Comparison of ENCODE assay signal across 22 cellular contexts in the genomic region with DNA sequence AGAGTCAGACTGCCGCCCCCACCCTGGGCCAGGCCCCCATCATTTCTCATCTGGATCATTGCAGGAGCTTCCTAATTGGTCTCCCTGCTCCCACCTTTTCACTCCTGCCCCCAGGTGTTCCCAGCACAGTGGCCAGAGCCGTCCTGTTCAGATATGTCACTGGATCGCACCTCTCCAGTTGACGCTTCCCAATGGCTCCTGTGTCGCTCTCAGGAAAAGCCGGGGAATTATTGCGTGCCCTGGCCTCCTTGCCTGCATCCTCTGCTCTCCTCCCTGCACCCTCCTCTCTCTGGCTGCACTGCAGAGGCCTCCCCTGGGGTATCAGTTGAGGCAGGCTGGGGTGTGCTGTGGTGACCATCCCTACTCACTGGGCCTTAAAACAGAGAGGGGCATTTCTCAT. TPM values are rescaled to one million over a fixed set of nuclear protein-coding genes. Genes with fewer than 3 reads are reported as not detected.
DNase-seq lines count a peak whose midpoint lies in the region; ATAC-seq and TF ChIP-seq lines count a peak whose summit lies in the region.
"Had no signal": no experiment of that assay in that cellular context is flagged by ENCODE, and none has a peak within 500 bp of the region (broad histone marks: within the 10 kb centered on the region; RNA-seq: fewer than 3 reads in every experiment).

No MANE protein-coding gene starts in this region.

- WGBS in hepatocyte (ENCODE audit: low lambda C conversion rate, missing lambda C conversion rate), result 86% methylated on average over 7 of the region's 7 CpGs

- no peaks in the 10 kb centered on the region for H3K79me2 ChIP-seq in hepatocyte

- H3K4me2 ChIP-seq in hepatocyte, result peak overlapping the region; percentile 25

- peak overlapping the region in 1 of 2 donors; percentile 23 for H3K4me3 Mint-ChIP-seq in activated T-cell treated with anti-CD3 and anti-CD28 coated beads, Interleukin-2, amount 50 U/mL, for 72 hours
- no peak overlapping the region for H3K4me3 Mint-ChIP-seq in activated T-helper 1 cell treated with anti-CD3 and anti-CD28 coated beads, Interleukin-12 subunit alpha, Interleukin-12 subunit beta, Interleukin-2, Interleukin-4 antibody, amounts not matched to agents 30 ng/mL and 10 ng/mL and 1 ng/mL, durations not matched to agents 14 hours and 24 hours and 36 hours
- peak overlapping the region; percentile 85 to 86 for H3K4me3 Mint-ChIP-seq in stimulated activated naive B cell treated with anti-CD40 and anti-IgM and Interleukin-4, amounts not matched to agents 10 μg/mL and 1 μg/mL and 100 μg/mL, for 72 hours
- no peak overlapping the region for H3K4me3 Mint-ChIP-seq in immature natural killer cell

- H3K4me1 ChIP-seq in hepatocyte (ENCODE audit: insufficient read depth), result peaks cover 50% of the 10 kb centered on the region
- H3K4me1 ChIP-seq: breast epithelium had no signal

- H3K27ac Mint-ChIP-seq in activated T-cell treated with anti-CD3 and anti-CD28 coated beads, Interleukin-2, amount 50 U/mL, for 72 hours, result peak overlapping the region; percentile 25
- peak overlapping the region; percentile 92 for H3K27ac Mint-ChIP-seq in activated T-helper 1 cell treated with anti-CD3 and anti-CD28 coated beads, Interleukin-12 subunit alpha, Interleukin-12 subunit beta, Interleukin-2, Interleukin-4 antibody, amounts not matched to agents 30 ng/mL and 10 ng/mL and 1 ng/mL, durations not matched to agents 14 hours and 24 hours and 36 hours
- H3K27ac Mint-ChIP-seq in stimulated activated naive B cell treated with anti-CD40 and anti-IgM and Interleukin-4, amounts not matched to agents 10 μg/mL and 1 μg/mL and 100 μg/mL, for 72 hours, result peak overlapping the region; percentile 98
- H3K27ac Mint-ChIP-seq in immature natural killer cell, result no peak overlapping the region

- no peaks in the 10 kb centered on the region for H4K20me1 ChIP-seq in hepatocyte (ENCODE audit: insufficient read depth, poor library complexity, severe bottlenecking)

- no peaks in the 10 kb centered on the region for H3K36me3 Mint-ChIP-seq in activated T-cell treated with anti-CD3 and anti-CD28 coated beads, Interleukin-2, amount 50 U/mL, for 72 hours (ENCODE audit: insufficient read depth in 2 of 2)
- peaks cover 11% of the 10 kb centered on the region for H3K36me3 Mint-ChIP-seq in activated T-helper 1 cell treated with anti-CD3 and anti-CD28 coated beads, Interleukin-12 subunit alpha, Interleukin-12 subunit beta, Interleukin-2, Interleukin-4 antibody, amounts not matched to agents 30 ng/mL and 10 ng/mL and 1 ng/mL, durations not matched to agents 14 hours and 24 hours and 36 hours (ENCODE audit: low read depth)
- H3K36me3 Mint-ChIP-seq in stimulated activated naive B cell treated with anti-CD40 and anti-IgM and Interleukin-4, amounts not matched to agents 10 μg/mL and 1 μg/mL and 100 μg/mL, for 72 hours, result peaks cover 7 to 53% of the 10 kb centered on the region in 2 donors
- H3K36me3 Mint-ChIP-seq in immature natural killer cell, result no peaks in the 10 kb centered on the region

- H3K27me3 Mint-ChIP-seq in activated T-cell treated with anti-CD3 and anti-CD28 coated beads, Interleukin-2, amount 50 U/mL, for 72 hours (ENCODE audit: low read depth), result no peaks in the 10 kb centered on the region
- H3K27me3 Mint-ChIP-seq in activated T-helper 1 cell treated with anti-CD3 and anti-CD28 coated beads, Interleukin-12 subunit alpha, Interleukin-12 subunit beta, Interleukin-2, Interleukin-4 antibody, amounts not matched to agents 30 ng/mL and 10 ng/mL and 1 ng/mL, durations not matched to agents 14 hours and 24 hours and 36 hours (ENCODE audit: insufficient read depth), result no peaks in the 10 kb centered on the region
- H3K27me3 Mint-ChIP-seq in stimulated activated naive B cell treated with anti-CD40 and anti-IgM and Interleukin-4, amounts not matched to agents 10 μg/mL and 1 μg/mL and 100 μg/mL, for 72 hours, result no peaks in the 10 kb centered on the region
- H3K27me3 Mint-ChIP-seq in immature natural killer cell (ENCODE audit: low read depth in 3 of 3), result peaks cover 0 to 4% (median 3%) of the 10 kb centered on the region in 3 donors

- in situ Hi-C loops in G401 (cut with HindIII; ENCODE audit: low sequenced_read_pairs), result no loop called here

- no peak for TF ChIP-seq CTCF in hepatocyte (IDR thresholded peaks at IDR 0.05; ENCODE audit: poor library complexity)

- DNase-seq in activated T-cell treated with anti-CD3 and anti-CD28 coated beads, Interleukin-2, amount 50 U/mL, for 72 hours, result no peak
- DNase-seq in activated T-cell treated with anti-CD3 and anti-CD28 coated beads for 4 hours (no peak), hepatocyte (ENCODE audit: low spot score) (no peak), G401 (ENCODE audit: low spot score) (no peak), immature natural killer cell (no peak)
- no peak for DNase-seq in activated T-helper 1 cell treated with anti-CD3 and anti-CD28 coated beads, Interleukin-12 subunit alpha, Interleukin-12 subunit beta, Interleukin-2, Interleukin-4 antibody, amounts not matched to agents 30 ng/mL and 10 ng/mL and 1 ng/mL, durations not matched to agents 14 hours and 24 hours and 36 hours (ENCODE audit: low spot score)
- no peak for DNase-seq in stimulated activated naive B cell treated with anti-CD40 and anti-IgM and Interleukin-4, amounts not matched to agents 10 μg/mL and 1 μg/mL and 100 μg/mL, for 72 hours
- DNase-seq: ACHN; activated CD4-positive, alpha-beta T cell treated with anti-CD3 and anti-CD28 coated beads, Interleukin-2, amount 50 U/mL, for 4 hours; KBM-7; NCI-H187 treated with DMSO at 0.1 percent for 48 hours; NCI-H226; NCI-H82; Right ventricle myocardium superior; stimulated activated CD4-positive, alpha-beta T cell treated with anti-CD3 and anti-CD28 coated beads, Interleukin-15, amount 100 ng/mL, for 24 hours had no signal

- no peaks in the 10 kb centered on the region for H3K36me3 ChIP-seq in hepatocyte (replicated peaks; ENCODE audit: insufficient read depth, low read depth)
- H3K36me3 ChIP-seq: breast epithelium, thoracic aorta had no signal

- ATAC-seq in activated T-cell treated with anti-CD3 and anti-CD28 coated beads, Interleukin-2, amount 50 U/mL, for 72 hours (replicated peaks in 1 of 2), result no peak
- ATAC-seq in stimulated activated naive B cell treated with anti-CD40 and anti-IgM and Interleukin-4, amounts not matched to agents 10 μg/mL and 1 μg/mL and 100 μg/mL, for 72 hours (replicated peaks), result no peak
- no peak for ATAC-seq in HG03342 (IDR thresholded peaks at IDR 0.05; ENCODE audit: unreplicated experiment)
- ATAC-seq: left lobe of liver had no signal

- H2AFZ ChIP-seq in hepatocyte, result no peak overlapping the region

- no peaks in the 10 kb centered on the region for H3K9me2 ChIP-seq in hepatocyte (replicated peaks; ENCODE audit: insufficient read depth)

- H3K9me3 Mint-ChIP-seq in activated T-cell treated with anti-CD3 and anti-CD28 coated beads, Interleukin-2, amount 50 U/mL, for 72 hours, result no peaks in the 10 kb centered on the region
- no peaks in the 10 kb centered on the region for H3K9me3 Mint-ChIP-seq in activated T-helper 1 cell treated with anti-CD3 and anti-CD28 coated beads, Interleukin-12 subunit alpha, Interleukin-12 subunit beta, Interleukin-2, Interleukin-4 antibody, amounts not matched to agents 30 ng/mL and 10 ng/mL and 1 ng/mL, durations not matched to agents 14 hours and 24 hours and 36 hours
- peaks cover 0 to 1% of the 10 kb centered on the region in 2 donors for H3K9me3 Mint-ChIP-seq in stimulated activated naive B cell treated with anti-CD40 and anti-IgM and Interleukin-4, amounts not matched to agents 10 μg/mL and 1 μg/mL and 100 μg/mL, for 72 hours
- H3K9me3 Mint-ChIP-seq in immature natural killer cell, result no peaks in the 10 kb centered on the region

- peaks cover 90% of the 10 kb centered on the region for H3K4me1 Mint-ChIP-seq in activated T-cell treated with anti-CD3 and anti-CD28 coated beads, Interleukin-2, amount 50 U/mL, for 72 hours (ENCODE audit: low read depth)
- peaks cover 87% of the 10 kb centered on the region for H3K4me1 Mint-ChIP-seq in activated T-helper 1 cell treated with anti-CD3 and anti-CD28 coated beads, Interleukin-12 subunit alpha, Interleukin-12 subunit beta, Interleukin-2, Interleukin-4 antibody, amounts not matched to agents 30 ng/mL and 10 ng/mL and 1 ng/mL, durations not matched to agents 14 hours and 24 hours and 36 hours (ENCODE audit: low read depth)
- peaks cover 92 to 100% of the 10 kb centered on the region in 2 donors for H3K4me1 Mint-ChIP-seq in stimulated activated naive B cell treated with anti-CD40 and anti-IgM and Interleukin-4, amounts not matched to agents 10 μg/mL and 1 μg/mL and 100 μg/mL, for 72 hours
- peaks cover 3% of the 10 kb centered on the region in 2 donors for H3K4me1 Mint-ChIP-seq in immature natural killer cell

- no peak overlapping the region for H3K27ac ChIP-seq in hepatocyte
- H3K27ac ChIP-seq: breast epithelium, C4-2B, coronary artery, thoracic aorta had no signal

- H3K9me3 ChIP-seq in hepatocyte (ENCODE audit: low read depth), result no peaks in the 10 kb centered on the region
- H3K9me3 ChIP-seq: breast epithelium, thoracic aorta had no signal

- intact Hi-C loops in activated T-helper 1 cell treated with anti-CD3 and anti-CD28 coated beads, Interleukin-12 subunit alpha, Interleukin-12 subunit beta, Interleukin-2, Interleukin-4 antibody, amounts not matched to agents 30 ng/mL and 10 ng/mL and 1 ng/mL, durations not matched to agents 14 hours and 24 hours and 36 hours (cut with micrococcal nuclease), result no loop called here

- no peak overlapping the region for H3K4me3 ChIP-seq in hepatocyte
- H3K4me3 ChIP-seq: breast epithelium, coronary artery, thoracic aorta had no signal

- no peaks in the 10 kb centered on the region for H3K27me3 ChIP-seq in hepatocyte
- H3K27me3 ChIP-seq: breast epithelium had no signal

RNA-seq across cellular contexts. Expression of gene CYP11A1, which starts 25.5 kb away (rescaled TPM):
- under 1 TPM; 0.21 to 0.26 TPM for total RNA-seq in activated T-cell treated with anti-CD3 and anti-CD28 coated beads, Interleukin-2, amount 50 U/mL, for 72 hours
- not detected in 2 replicates for total RNA-seq in activated T-helper 1 cell treated with anti-CD3 and anti-CD28 coated beads, Interleukin-12 subunit alpha, Interleukin-12 subunit beta, Interleukin-2, Interleukin-4 antibody, amounts not matched to agents 30 ng/mL and 10 ng/mL and 1 ng/mL, durations not matched to agents 14 hours and 24 hours and 36 hours
- total RNA-seq in hepatocyte, result 0.80 and 2.4 TPM in 2 replicates
- polyA plus RNA-seq in hepatocyte, result 1.5 and 2.6 TPM in 2 replicates
- not detected in 2 replicates for total RNA-seq in G401 (2014; rRNA removed; shearing (Covaris generic))
- polyA plus RNA-seq in immature natural killer cell, result not detected
- total RNA-seq: occipital lobe, thoracic aorta had no signal

RNA-seq across cellular contexts. Expression of gene SEMA7A, which starts 40.9 kb away (rescaled TPM):
- total RNA-seq in activated T-cell treated with anti-CD3 and anti-CD28 coated beads, Interleukin-2, amount 50 U/mL, for 72 hours, result 10 to 100 TPM; 46.7 to 57.1 TPM
- 102 TPM in 2 replicates for total RNA-seq in activated T-helper 1 cell treated with anti-CD3 and anti-CD28 coated beads, Interleukin-12 subunit alpha, Interleukin-12 subunit beta, Interleukin-2, Interleukin-4 antibody, amounts not matched to agents 30 ng/mL and 10 ng/mL and 1 ng/mL, durations not matched to agents 14 hours and 24 hours and 36 hours
- total RNA-seq in hepatocyte, result 9.5 and 12.0 TPM in 2 replicates
- polyA plus RNA-seq in hepatocyte (2.4 and 4.6 TPM in 2 replicates), immature natural killer cell (1 to 10 TPM in 1 of 3 donors, under 1 TPM in 1, not detected in 1; 0.90 to 3.7 TPM)
- total RNA-seq in G401 (2014; rRNA removed; shearing (Covaris generic)), result 8.5 and 14.3 TPM in 2 replicates

Comparison
In these comparisons a context has a peak if more than half of its experiments do, and no peak if none do; other contexts are left out.
1. H3K27ac Mint-ChIP-seq: peak in activated T-cell treated with anti-CD3 and anti-CD28 coated beads, Interleukin-2, amount 50 U/mL, for 72 hours (single experiment), activated T-helper 1 cell treated with anti-CD3 and anti-CD28 coated beads, Interleukin-12 subunit alpha, Interleukin-12 subunit beta, Interleukin-2, Interleukin-4 antibody, amounts not matched to agents 30 ng/mL and 10 ng/mL and 1 ng/mL, durations not matched to agents 14 hours and 24 hours and 36 hours (single experiment) and stimulated activated naive B cell treated with anti-CD40 and anti-IgM and Interleukin-4, amounts not matched to agents 10 μg/mL and 1 μg/mL and 100 μg/mL, for 72 hours (single experiment); none in immature natural killer cell (0 of 6).
2. H3K4me3 Mint-ChIP-seq: peak in stimulated activated naive B cell treated with anti-CD40 and anti-IgM and Interleukin-4, amounts not matched to agents 10 μg/mL and 1 μg/mL and 100 μg/mL, for 72 hours (2 of 2); none in activated T-helper 1 cell treated with anti-CD3 and anti-CD28 coated beads, Interleukin-12 subunit alpha, Interleukin-12 subunit beta, Interleukin-2, Interleukin-4 antibody, amounts not matched to agents 30 ng/mL and 10 ng/mL and 1 ng/mL, durations not matched to agents 14 hours and 24 hours and 36 hours (single experiment) and immature natural killer cell (0 of 5).